11 cellular contexts compared by ENCODE assay signal in genomic region chr1:26831546-26832248, GRCh38. TPM values are rescaled to one million over a fixed set of nuclear protein-coding genes. Genes with fewer than 3 reads are reported as not detected.
DNase-seq lines count a peak whose midpoint lies in the region; ATAC-seq and TF ChIP-seq lines count a peak whose summit lies in the region.
"Had no signal": no experiment of that assay in that cellular context is flagged by ENCODE, and none has a peak within 500 bp of the region (broad histone marks: within the 10 kb centered on the region; RNA-seq: fewer than 3 reads in every experiment).

No MANE protein-coding gene starts in this region.

- peaks cover 73% of the 10 kb centered on the region for H3K4me1 Mint-ChIP-seq in activated T-cell treated with anti-CD3 and anti-CD28 coated beads, Interleukin-2, amount 50 U/mL, for 4 hours (ENCODE audit: low read depth)

- no peak for DNase-seq in activated T-cell treated with anti-CD3 and anti-CD28 coated beads, Interleukin-2, amount 50 U/mL, for 4 hours
- DNase-seq in activated T-cell treated with anti-CD3 and anti-CD28 coated beads, Interleukin-2, amount 50 U/mL, for 48 hours, result no peak
- DNase-seq in WERI-Rb-1 (no peak), fibroblast of villous mesenchyme (ENCODE audit: low read depth) (peak; percentile 67), amniotic stem cell (lab: John Stamatoyannopoulos, UW) (no peak), SK-N-DZ (ENCODE audit: low spot score) (no peak)
- DNase-seq: BE2C, NCI-H526 had no signal

- H3K36me3 Mint-ChIP-seq in activated T-cell treated with anti-CD3 and anti-CD28 coated beads, Interleukin-2, amount 50 U/mL, for 4 hours (ENCODE audit: insufficient read depth), result peaks cover 43% of the 10 kb centered on the region

- no peaks in the 10 kb centered on the region for H3K27me3 Mint-ChIP-seq in activated T-cell treated with anti-CD3 and anti-CD28 coated beads, Interleukin-2, amount 50 U/mL, for 4 hours (ENCODE audit: low read depth)

- peaks cover 61% of the 10 kb centered on the region for H3K36me3 ChIP-seq in WERI-Rb-1
- H3K36me3 ChIP-seq: BE2C had no signal

- H3K9me3 Mint-ChIP-seq in activated T-cell treated with anti-CD3 and anti-CD28 coated beads, Interleukin-2, amount 50 U/mL, for 4 hours, result no peaks in the 10 kb centered on the region

- no peak for TF ChIP-seq CTCF in WERI-Rb-1 (IDR thresholded peaks at IDR 0.05; ENCODE audit: low read depth, low read length)
- TF ChIP-seq CTCF in fibroblast of villous mesenchyme (IDR thresholded peaks at IDR 0.05; ENCODE audit: insufficient read depth, low read depth, low read length), result no peak

- no peaks in the 10 kb centered on the region for H3K27me3 ChIP-seq in WERI-Rb-1 (ENCODE audit: insufficient read depth, low read depth, severe bottlenecking)
- H3K27me3 ChIP-seq: BE2C had no signal

- peak overlapping the region; percentile 37 for H3K4me3 Mint-ChIP-seq in activated T-cell treated with anti-CD3 and anti-CD28 coated beads, Interleukin-2, amount 50 U/mL, for 4 hours

- no peaks in the 10 kb centered on the region for H3K9me3 ChIP-seq in WERI-Rb-1 (ENCODE audit: severe bottlenecking)
- H3K9me3 ChIP-seq: BE2C had no signal

- no peak for ATAC-seq in activated T-cell treated with anti-CD3 and anti-CD28 coated beads, Interleukin-2, amount 50 U/mL, for 4 hours
- ATAC-seq in GM18868 (IDR thresholded peaks at IDR 0.05; ENCODE audit: unreplicated experiment), result no peak

- H3K4me3 ChIP-seq in WERI-Rb-1 (ENCODE audit: low read depth, low read length) (no peak overlapping the region), fibroblast of villous mesenchyme (ENCODE audit: low read depth, low read length) (no peak overlapping the region)

- H3K27ac ChIP-seq in WERI-Rb-1, result peak overlapping the region; percentile 30
- peak overlapping the region; percentile 30 for H3K27ac ChIP-seq in temporal lobe (ENCODE audit: low read depth, low read length)
- H3K27ac ChIP-seq: parathyroid adenoma had no signal

RNA-seq across cellular contexts. Expression of gene ZDHHC18, which starts 5.2 kb away (rescaled TPM):
- 10 to 100 TPM; 66.1 to 76.8 (median 71.8) TPM for total RNA-seq in activated T-cell treated with anti-CD3 and anti-CD28 coated beads, Interleukin-2, amount 50 U/mL, for 4 hours
- total RNA-seq in fibroblast of villous mesenchyme, result 10.3 and 16.4 TPM in 2 replicates
- total RNA-seq in temporal lobe, result 5.4 TPM
- 22.8 and 25.8 TPM in 2 replicates for polyA plus RNA-seq in SK-N-DZ (2014; cell fraction: cytosol; rRNA removed)
- polyA plus RNA-seq in SK-N-DZ (2014; cell fraction: nucleus; rRNA removed), result 18.4 and 19.8 TPM in 2 replicates

RNA-seq across cellular contexts. Expression of gene SFN, which starts 31.3 kb away (rescaled TPM):
- total RNA-seq in activated T-cell treated with anti-CD3 and anti-CD28 coated beads, Interleukin-2, amount 50 U/mL, for 4 hours, result under 1 TPM; 0.19 to 0.61 (median 0.24) TPM
- total RNA-seq in fibroblast of villous mesenchyme, result 0.32 and 0.43 TPM in 2 replicates
- total RNA-seq in temporal lobe, result not detected
- polyA plus RNA-seq in SK-N-DZ (2014; cell fraction: cytosol; rRNA removed), result 0.81 TPM in 1 of 2 replicates, not detected in the other
- polyA plus RNA-seq in SK-N-DZ (2014; cell fraction: nucleus; rRNA removed), result 0.12 TPM in 1 of 2 replicates, not detected in the other

RNA-seq across cellular contexts. Expression of gene PIGV, which starts 43.9 kb away (rescaled TPM):
- 10 to 100 TPM in 2 of 3 donors, 1 to 10 TPM in 1; 8.4 to 11.2 (median 10.4) TPM for total RNA-seq in activated T-cell treated with anti-CD3 and anti-CD28 coated beads, Interleukin-2, amount 50 U/mL, for 4 hours
- 10.3 and 16.8 TPM in 2 replicates for total RNA-seq in fibroblast of villous mesenchyme
- 4.9 TPM for total RNA-seq in temporal lobe
- 10.4 and 13.6 TPM in 2 replicates for polyA plus RNA-seq in SK-N-DZ (2014; cell fraction: cytosol; rRNA removed)
- polyA plus RNA-seq in SK-N-DZ (2014; cell fraction: nucleus; rRNA removed), result 5.5 and 6.5 TPM in 2 replicates

RNA-seq across cellular contexts. Expression of gene GPN2, which starts 58.4 kb away (rescaled TPM):
- 10 to 100 TPM; 59.9 to 62.0 (median 61.1) TPM for total RNA-seq in activated T-cell treated with anti-CD3 and anti-CD28 coated beads, Interleukin-2, amount 50 U/mL, for 4 hours
- total RNA-seq in fibroblast of villous mesenchyme (9.5 and 11.9 TPM in 2 replicates), temporal lobe (9.3 TPM)
- 8.6 and 11.6 TPM in 2 replicates for polyA plus RNA-seq in SK-N-DZ (2014; cell fraction: cytosol; rRNA removed)
- polyA plus RNA-seq in SK-N-DZ (2014; cell fraction: nucleus; rRNA removed), result 7.6 and 8.3 TPM in 2 replicates
